13 cellular contexts compared by ENCODE assay signal in genomic region chr15:75170711-75171341, GRCh38. TPM values are rescaled to one million over a fixed set of nuclear protein-coding genes. Genes with fewer than 3 reads are reported as not detected.
DNase-seq lines count a peak whose midpoint lies in the region; ATAC-seq and TF ChIP-seq lines count a peak whose summit lies in the region.
"Had no signal": no experiment of that assay in that cellular context is flagged by ENCODE, and none has a peak within 500 bp of the region (broad histone marks: within the 10 kb centered on the region; RNA-seq: fewer than 3 reads in every experiment).

No MANE protein-coding gene starts in this region.

- H3K4me3 ChIP-seq in fibroblast of the aortic adventitia (ENCODE audit: low read depth, low read length) (no peak overlapping the region), smooth muscle cell (no peak overlapping the region)
- H3K4me3 ChIP-seq: thyroid gland had no signal

- peak; percentile 41 for DNase-seq in activated effector memory CD4-positive, alpha-beta T cell treated with anti-CD3 and anti-CD28 coated beads, Interleukin-2, amount 50 U/mL, for 16 hours
- DNase-seq in activated effector memory CD4-positive, alpha-beta T cell treated with Interleukin-2 at 50 U/mL for 16 hours, result no peak
- DNase-seq in RWPE1 (ENCODE audit: low spot score) (peak; percentile 54), fibroblast of the aortic adventitia (ENCODE audit: low read depth) (peak; percentile 52), smooth muscle cell (lab: John Stamatoyannopoulos, UW; ENCODE audit: unreplicated experiment) (no peak), NCI-H1092 (lab: John Stamatoyannopoulos, UW) (no peak)
- no peak for DNase-seq in activated naive CD4-positive, alpha-beta T cell treated with anti-CD3 and anti-CD28 coated beads, Interleukin-2, amount 50 U/mL, for 72 hours (ENCODE audit: low spot score in 2 of 2)
- DNase-seq: activated CD4-positive, alpha-beta T cell treated with anti-CD3 and anti-CD28 coated beads for 4 hours; effector CD4-positive, alpha-beta T cell; NCI-H2081 treated with DMSO at 0.1 percent for 48 hours had no signal

- no peaks in the 10 kb centered on the region for H3K79me2 ChIP-seq in smooth muscle cell (ENCODE audit: low read depth)

- no peak overlapping the region for H3K9ac ChIP-seq in smooth muscle cell (ENCODE audit: low read depth)

- H3K4me1 ChIP-seq in smooth muscle cell (ENCODE audit: low read depth), result no peaks in the 10 kb centered on the region

- no peak overlapping the region for H3K27ac ChIP-seq in RWPE1
- no peak overlapping the region for H3K27ac ChIP-seq in smooth muscle cell (ENCODE audit: low read depth)
- H3K27ac ChIP-seq: thyroid gland had no signal

- H3K36me3 Mint-ChIP-seq in activated naive CD4-positive, alpha-beta T cell treated with anti-CD3 and anti-CD28 coated beads, Interleukin-2, amount 50 U/mL, for 72 hours, result peaks cover 0 to 5% of the 10 kb centered on the region in 2 donors
- H3K36me3 Mint-ChIP-seq: activated naive CD4-positive, alpha-beta T cell treated with anti-CD3 and anti-CD28 coated beads, Interleukin-2, amount 50 U/mL, for 24 hours had no signal

- H3K4me2 ChIP-seq in smooth muscle cell, result peak overlapping the region; percentile 33

- 88% methylated on average over 6 of the region's 6 CpGs for WGBS in smooth muscle cell (ENCODE audit: low lambda C conversion rate)

- no peak overlapping the region for H2AFZ ChIP-seq in smooth muscle cell (ENCODE audit: low read depth)

- H4K20me1 ChIP-seq in smooth muscle cell (ENCODE audit: low read depth), result no peaks in the 10 kb centered on the region

- H3F3A ChIP-seq in smooth muscle cell (ENCODE audit: low read depth), result peaks cover 9% of the 10 kb centered on the region

- ATAC-seq in GM21367 (IDR thresholded peaks at IDR 0.05; ENCODE audit: unreplicated experiment), result no peak
- no peak for ATAC-seq in activated naive CD4-positive, alpha-beta T cell treated with anti-CD3 and anti-CD28 coated beads, Interleukin-2, amount 50 U/mL, for 72 hours

- POLR2A ChIA-PET in RWPE1 (lab: Yijun Ruan, JAX; ENCODE audit: low non-redundant PET), result no interaction called here

- H3K9me3 Mint-ChIP-seq in activated naive CD4-positive, alpha-beta T cell treated with anti-CD3 and anti-CD28 coated beads, Interleukin-2, amount 50 U/mL, for 72 hours, result peaks cover 0 to 10% of the 10 kb centered on the region in 2 donors

- H3K27me3 ChIP-seq in smooth muscle cell (ENCODE audit: low read depth), result no peaks in the 10 kb centered on the region
- H3K27me3 ChIP-seq: thyroid gland had no signal

- H3K27ac Mint-ChIP-seq in activated naive CD4-positive, alpha-beta T cell treated with anti-CD3 and anti-CD28 coated beads, Interleukin-2, amount 50 U/mL, for 72 hours, result no peak overlapping the region
- H3K27ac Mint-ChIP-seq: activated naive CD4-positive, alpha-beta T cell treated with anti-CD3 and anti-CD28 coated beads, Interleukin-2, amount 50 U/mL, for 24 hours had no signal

- CTCF ChIA-PET in RWPE1 (lab: Yijun Ruan, JAX), result no interaction called here

- H3K36me3 ChIP-seq in smooth muscle cell (ENCODE audit: low read depth), result no peaks in the 10 kb centered on the region
- H3K36me3 ChIP-seq: thyroid gland had no signal

- no peaks in the 10 kb centered on the region for H3K9me3 ChIP-seq in smooth muscle cell (replicated peaks; ENCODE audit: low read depth)
- H3K9me3 ChIP-seq: thyroid gland had no signal

- TF ChIP-seq CTCF in RWPE1 (conservative IDR thresholded peaks at IDR 0.05; ENCODE audit: low read depth) (no peak), fibroblast of the aortic adventitia (IDR thresholded peaks at IDR 0.05; ENCODE audit: insufficient read depth, low read length) (no peak), smooth muscle cell (IDR thresholded peaks at IDR 0.05; ENCODE audit: borderline replicate concordance, insufficient read depth, poor library complexity, severe bottlenecking) (no peak)

RNA-seq across cellular contexts. Expression of gene C15orf39, which starts 30.9 kb away (rescaled TPM):
- 3.1 and 8.1 TPM in 2 replicates for total RNA-seq in fibroblast of the aortic adventitia (ENCODE audit: low replicate concordance)
- 7.6 and 8.4 TPM in 2 replicates for total RNA-seq in smooth muscle cell
- polyA plus RNA-seq in smooth muscle cell, result 9.3 and 9.7 TPM in 2 replicates
- total RNA-seq in activated naive CD4-positive, alpha-beta T cell treated with anti-CD3 and anti-CD28 coated beads, Interleukin-2, amount 50 U/mL, for 72 hours, result 10 to 100 TPM; 17.5 to 22.8 TPM

Comparison
In these comparisons a context has a peak if more than half of its experiments do, and no peak if none do; other contexts are left out.
1. DNase-seq: peak in activated effector memory CD4-positive, alpha-beta T cell treated with anti-CD3 and anti-CD28 coated beads, Interleukin-2, amount 50 U/mL, for 16 hours (single experiment), RWPE1 (single experiment) and fibroblast of the aortic adventitia (single experiment); none in activated effector memory CD4-positive, alpha-beta T cell treated with Interleukin-2 at 50 U/mL for 16 hours (single experiment), smooth muscle cell (single experiment), NCI-H1092 (single experiment) and activated naive CD4-positive, alpha-beta T cell treated with anti-CD3 and anti-CD28 coated beads, Interleukin-2, amount 50 U/mL, for 72 hours (0 of 2).